1 cellular context compared by ENCODE assay signal in the genomic region with DNA sequence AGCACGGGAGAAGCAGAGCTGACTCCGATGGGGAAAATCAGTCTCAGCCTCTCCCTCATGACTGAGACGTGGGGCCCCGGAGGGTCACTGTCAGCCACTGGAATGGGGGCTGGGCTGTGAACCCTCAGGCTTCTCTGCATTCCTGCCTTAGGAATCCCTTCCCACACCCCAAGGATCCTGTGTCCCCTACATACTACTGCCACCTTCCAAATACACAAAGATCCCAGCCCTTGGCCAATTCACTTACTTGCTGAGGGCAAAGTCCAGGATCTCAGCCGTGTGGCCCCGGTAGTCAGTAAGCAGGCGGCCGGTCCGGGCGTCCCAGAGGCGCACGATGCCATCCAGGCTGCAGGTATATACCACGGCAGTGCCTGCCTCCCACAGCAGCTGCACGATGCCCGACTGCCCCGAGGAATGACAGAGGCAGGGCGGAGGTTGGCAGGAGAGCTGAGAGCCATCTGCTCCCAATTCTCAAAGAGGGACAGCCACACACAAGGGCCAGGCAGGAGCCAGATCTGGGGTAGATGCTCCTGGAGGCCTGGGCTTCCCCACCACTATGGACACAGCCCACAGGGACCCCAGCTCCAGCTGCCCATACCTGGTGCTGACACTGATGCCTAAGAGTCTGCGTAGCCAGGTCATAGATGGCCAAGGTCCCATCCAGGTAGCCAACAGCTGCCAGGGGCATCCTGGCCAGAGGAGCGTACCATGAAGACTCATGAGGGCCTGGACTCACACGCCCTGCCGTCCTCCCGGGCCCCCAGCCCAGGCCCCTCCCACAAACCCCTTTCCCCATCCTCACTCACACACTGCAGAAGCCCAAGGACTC.
A peak's percentile ranks its signal among the peaks of the same experiment; 100 is the strongest.
TF ChIP-seq lines count a peak whose summit lies in the region.

No MANE protein-coding gene starts in this region.

TF ChIP-seq in HepG2, 621 proteins besides CTCF, POLR2A, EP300 and RAD21 (continued from another document and continues in another):
- peak; percentile 93 for TF ChIP-seq ZNF687 (CRISPR knock-in tag; IDR thresholded peaks at IDR 0.05)
- no peak for TF ChIP-seq MTF2 (CRISPR knock-in tag; IDR thresholded peaks at IDR 0.05; ENCODE audit: borderline replicate concordance)
- TF ChIP-seq, protein P1, sequence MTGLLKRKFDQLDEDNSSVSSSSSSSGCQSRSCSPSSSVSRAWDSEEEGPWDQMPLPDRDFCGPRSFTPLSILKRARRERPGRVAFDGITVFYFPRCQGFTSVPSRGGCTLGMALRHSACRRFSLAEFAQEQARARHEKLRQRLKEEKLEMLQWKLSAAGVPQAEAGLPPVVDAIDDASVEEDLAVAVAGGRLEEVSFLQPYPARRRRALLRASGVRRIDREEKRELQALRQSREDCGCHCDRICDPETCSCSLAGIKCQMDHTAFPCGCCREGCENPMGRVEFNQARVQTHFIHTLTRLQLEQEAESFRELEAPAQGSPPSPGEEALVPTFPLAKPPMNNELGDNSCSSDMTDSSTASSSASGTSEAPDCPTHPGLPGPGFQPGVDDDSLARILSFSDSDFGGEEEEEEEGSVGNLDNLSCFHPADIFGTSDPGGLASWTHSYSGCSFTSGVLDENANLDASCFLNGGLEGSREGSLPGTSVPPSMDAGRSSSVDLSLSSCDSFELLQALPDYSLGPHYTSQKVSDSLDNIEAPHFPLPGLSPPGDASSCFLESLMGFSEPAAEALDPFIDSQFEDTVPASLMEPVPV (CRISPR knock-in tag; IDR thresholded peaks at IDR 0.05), result no peak
- TF ChIP-seq HOMEZ (CRISPR knock-in tag; IDR thresholded peaks at IDR 0.05; ENCODE audit: low read depth), result no peak
- no peak for TF ChIP-seq POGZ (CRISPR knock-in tag; IDR thresholded peaks at IDR 0.05)
- no peak for TF ChIP-seq ZNF772 (CRISPR knock-in tag; IDR thresholded peaks at IDR 0.05)
- no peak for TF ChIP-seq EED (CRISPR knock-in tag; IDR thresholded peaks at IDR 0.05)
- TF ChIP-seq, protein P2, sequence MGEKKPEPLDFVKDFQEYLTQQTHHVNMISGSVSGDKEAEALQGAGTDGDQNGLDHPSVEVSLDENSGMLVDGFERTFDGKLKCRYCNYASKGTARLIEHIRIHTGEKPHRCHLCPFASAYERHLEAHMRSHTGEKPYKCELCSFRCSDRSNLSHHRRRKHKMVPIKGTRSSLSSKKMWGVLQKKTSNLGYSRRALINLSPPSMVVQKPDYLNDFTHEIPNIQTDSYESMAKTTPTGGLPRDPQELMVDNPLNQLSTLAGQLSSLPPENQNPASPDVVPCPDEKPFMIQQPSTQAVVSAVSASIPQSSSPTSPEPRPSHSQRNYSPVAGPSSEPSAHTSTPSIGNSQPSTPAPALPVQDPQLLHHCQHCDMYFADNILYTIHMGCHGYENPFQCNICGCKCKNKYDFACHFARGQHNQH (CRISPR knock-in tag; IDR thresholded peaks at IDR 0.05), result 0 out of 2 replicates have a peak, but pooled peaks have one; percentile 18
- TF ChIP-seq TEAD3 (CRISPR knock-in tag; optimal IDR thresholded peaks at IDR 0.05; ENCODE audit: borderline replicate concordance), result peak; percentile 10
- TF ChIP-seq RFX5 (IDR thresholded peaks at IDR 0.05; ENCODE audit: low read depth, low read length), result no peak
- TF ChIP-seq HDAC6 (IDR thresholded peaks at IDR 0.05; ENCODE audit: low read depth, low read length), result no peak
- TF ChIP-seq NR3C1 (CRISPR knock-in tag; IDR thresholded peaks at IDR 0.05), result no peak
- TF ChIP-seq, protein P3, sequence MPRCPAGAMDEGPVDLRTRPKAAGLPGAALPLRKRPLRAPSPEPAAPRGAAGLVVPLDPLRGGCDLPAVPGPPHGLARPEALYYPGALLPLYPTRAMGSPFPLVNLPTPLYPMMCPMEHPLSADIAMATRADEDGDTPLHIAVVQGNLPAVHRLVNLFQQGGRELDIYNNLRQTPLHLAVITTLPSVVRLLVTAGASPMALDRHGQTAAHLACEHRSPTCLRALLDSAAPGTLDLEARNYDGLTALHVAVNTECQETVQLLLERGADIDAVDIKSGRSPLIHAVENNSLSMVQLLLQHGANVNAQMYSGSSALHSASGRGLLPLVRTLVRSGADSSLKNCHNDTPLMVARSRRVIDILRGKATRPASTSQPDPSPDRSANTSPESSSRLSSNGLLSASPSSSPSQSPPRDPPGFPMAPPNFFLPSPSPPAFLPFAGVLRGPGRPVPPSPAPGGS (CRISPR knock-in tag; IDR thresholded peaks at IDR 0.05), result peak; percentile 36; the same call in 1 of the 2 replicates
- TF ChIP-seq ZNF296 (CRISPR knock-in tag; conservative IDR thresholded peaks at IDR 0.05), result no peak
- no peak for TF ChIP-seq ATF4 (CRISPR knock-in tag; IDR thresholded peaks at IDR 0.05)
- TF ChIP-seq EEA1 (CRISPR knock-in tag; IDR thresholded peaks at IDR 0.05; ENCODE audit: borderline replicate concordance), result 0 out of 2 replicates have a peak, but pooled peaks have one; percentile 40
- no peak for TF ChIP-seq ZNF280D (CRISPR knock-in tag; IDR thresholded peaks at IDR 0.05)
- TF ChIP-seq, protein P4, sequence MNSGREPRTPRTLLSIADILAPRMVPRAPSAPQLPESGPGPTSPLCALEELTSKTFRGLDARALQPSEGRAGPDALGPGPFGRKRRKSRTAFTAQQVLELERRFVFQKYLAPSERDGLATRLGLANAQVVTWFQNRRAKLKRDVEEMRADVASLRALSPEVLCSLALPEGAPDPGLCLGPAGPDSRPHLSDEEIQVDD (CRISPR knock-in tag; IDR thresholded peaks at IDR 0.05; ENCODE audit: borderline replicate concordance), result no peak
- TF ChIP-seq, protein P5, sequence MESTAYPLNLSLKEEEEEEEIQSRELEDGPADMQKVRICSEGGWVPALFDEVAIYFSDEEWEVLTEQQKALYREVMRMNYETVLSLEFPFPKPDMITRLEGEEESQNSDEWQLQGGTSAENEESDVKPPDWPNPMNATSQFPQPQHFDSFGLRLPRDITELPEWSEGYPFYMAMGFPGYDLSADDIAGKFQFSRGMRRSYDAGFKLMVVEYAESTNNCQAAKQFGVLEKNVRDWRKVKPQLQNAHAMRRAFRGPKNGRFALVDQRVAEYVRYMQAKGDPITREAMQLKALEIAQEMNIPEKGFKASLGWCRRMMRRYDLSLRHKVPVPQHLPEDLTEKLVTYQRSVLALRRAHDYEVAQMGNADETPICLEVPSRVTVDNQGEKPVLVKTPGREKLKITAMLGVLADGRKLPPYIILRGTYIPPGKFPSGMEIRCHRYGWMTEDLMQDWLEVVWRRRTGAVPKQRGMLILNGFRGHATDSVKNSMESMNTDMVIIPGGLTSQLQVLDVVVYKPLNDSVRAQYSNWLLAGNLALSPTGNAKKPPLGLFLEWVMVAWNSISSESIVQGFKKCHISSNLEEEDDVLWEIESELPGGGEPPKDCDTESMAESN (CRISPR knock-in tag; conservative IDR thresholded peaks at IDR 0.05), result no peak
- no peak for TF ChIP-seq KDM6A (CRISPR knock-in tag; IDR thresholded peaks at IDR 0.05; ENCODE audit: low read depth)
- TF ChIP-seq TMF1 (CRISPR knock-in tag; IDR thresholded peaks at IDR 0.05; ENCODE audit: low read depth), result no peak
